ENCODE assay signal across 15 cellular contexts in genomic region chr1:36872858-36873257, GRCh38.
DNase-seq lines count a peak whose midpoint lies in the region; ATAC-seq and TF ChIP-seq lines count a peak whose summit lies in the region.
"Had no signal": no experiment of that assay in that cellular context is flagged by ENCODE, and none has a peak within 500 bp of the region (broad histone marks: within the 10 kb centered on the region; RNA-seq: fewer than 3 reads in every experiment).

No MANE protein-coding gene starts in this region.

- DNase-seq in cardiac septum (ENCODE audit: low spot score), result peak; percentile 10
- no peak for DNase-seq in heart left ventricle
- peak; percentile 24 for DNase-seq in endodermal cell
- peak; percentile 30 for DNase-seq in osteocyte (ENCODE audit: extremely low spot score, unreplicated experiment)
- DNase-seq in type B pancreatic cell (ENCODE audit: extremely low spot score, unreplicated experiment), result peak; percentile 27
- no peak for DNase-seq in CD8-positive, alpha-beta memory T cell
- DNase-seq in NCI-H510A treated with DMSO at 0.1 percent for 48 hours (lab: John Stamatoyannopoulos, UW), result no peak
- DNase-seq: 8988T, AML-193, Calu3, DMS 273 treated with DMSO at 0.1 percent for 48 hours, H7 had no signal

- H3K4me1 Mint-ChIP-seq in endodermal cell (peaks cover 12% of the 10 kb centered on the region), osteocyte (ENCODE audit: unreplicated experiment) (no peaks in the 10 kb centered on the region), type B pancreatic cell (ENCODE audit: unreplicated experiment) (no peaks in the 10 kb centered on the region)
- no peaks in the 10 kb centered on the region for H3K4me1 Mint-ChIP-seq in CD8-positive, alpha-beta memory T cell

- H3K36me3 ChIP-seq in heart left ventricle, result no peaks in the 10 kb centered on the region
- H3K36me3 ChIP-seq in endodermal cell (ENCODE audit: control insufficient read depth, insufficient read depth, low read length), result no peaks in the 10 kb centered on the region
- H3K36me3 ChIP-seq in CD8-positive, alpha-beta memory T cell (ENCODE audit: insufficient read depth, low read length), result no peaks in the 10 kb centered on the region
- H3K36me3 ChIP-seq: BLaER1 had no signal

- no peaks in the 10 kb centered on the region for H3K9me3 ChIP-seq in heart left ventricle
- no peaks in the 10 kb centered on the region for H3K9me3 ChIP-seq in endodermal cell (ENCODE audit: control insufficient read depth, low read length)
- H3K9me3 ChIP-seq in CD8-positive, alpha-beta memory T cell (ENCODE audit: low read length), result no peaks in the 10 kb centered on the region
- H3K9me3 ChIP-seq: BLaER1 had no signal

- WGBS in heart left ventricle, 4 donors, result 62 to 69% (median 63%) methylated on average over 3 of the region's 3 CpGs
- WGBS in endodermal cell (ENCODE audit: insufficient coverage in 1 of 2, insufficient read length in 1 of 2), 2 experiments, result 40 to 90% methylated on average over 1 to 3 of the region's 3 CpGs

- no peak overlapping the region for H3K27ac ChIP-seq in heart left ventricle
- H3K27ac ChIP-seq in endodermal cell (ENCODE audit: low read depth, low read length), result no peak overlapping the region
- no peak overlapping the region for H3K27ac ChIP-seq in CD8-positive, alpha-beta memory T cell (ENCODE audit: low read depth, low read length)
- H3K27ac ChIP-seq: BLaER1 had no signal

- H3K27ac Mint-ChIP-seq in endodermal cell (no peak overlapping the region), osteocyte (ENCODE audit: unreplicated experiment) (no peak overlapping the region), type B pancreatic cell (no peak overlapping the region)
- H3K27ac Mint-ChIP-seq in CD8-positive, alpha-beta memory T cell, result no peak overlapping the region
- H3K27ac Mint-ChIP-seq: GM23338 had no signal

- no peak for ATAC-seq in heart left ventricle
- ATAC-seq in GM18858 (IDR thresholded peaks at IDR 0.05; ENCODE audit: unreplicated experiment), result no peak
- ATAC-seq: GM23338 had no signal

- H3K27me3 ChIP-seq in heart left ventricle, result peaks cover 0 to 20% (median 0%) of the 10 kb centered on the region in 9 donors
- H3K27me3 ChIP-seq in endodermal cell (ENCODE audit: control insufficient read depth, insufficient read depth, low read length, poor library complexity, severe bottlenecking), result no peaks in the 10 kb centered on the region
- no peaks in the 10 kb centered on the region for H3K27me3 ChIP-seq in CD8-positive, alpha-beta memory T cell (ENCODE audit: insufficient read depth, low read length, poor library complexity, severe bottlenecking)
- H3K27me3 ChIP-seq: BLaER1 had no signal

- H3K4me3 Mint-ChIP-seq in endodermal cell (no peak overlapping the region), osteocyte (ENCODE audit: unreplicated experiment) (no peak overlapping the region), type B pancreatic cell (no peak overlapping the region)
- no peak overlapping the region for H3K4me3 Mint-ChIP-seq in CD8-positive, alpha-beta memory T cell
- H3K4me3 Mint-ChIP-seq: GM23338 had no signal

- no peaks in the 10 kb centered on the region for H3K36me3 Mint-ChIP-seq in endodermal cell (ENCODE audit: low read depth)
- H3K36me3 Mint-ChIP-seq in osteocyte (ENCODE audit: unreplicated experiment), result no peaks in the 10 kb centered on the region
- no peaks in the 10 kb centered on the region for H3K36me3 Mint-ChIP-seq in type B pancreatic cell
- no peaks in the 10 kb centered on the region for H3K36me3 Mint-ChIP-seq in CD8-positive, alpha-beta memory T cell

- H3K4me1 ChIP-seq in heart left ventricle, result no peaks in the 10 kb centered on the region
- no peaks in the 10 kb centered on the region for H3K4me1 ChIP-seq in endodermal cell (ENCODE audit: control insufficient read depth, insufficient read depth, low read length)
- H3K4me1 ChIP-seq in CD8-positive, alpha-beta memory T cell (ENCODE audit: insufficient read depth, low read length), result no peaks in the 10 kb centered on the region

- TF ChIP-seq POLR2A in heart left ventricle (IDR thresholded peaks at IDR 0.05), result no peak

- POLR2A ChIA-PET in CD8-positive, alpha-beta memory T cell (lab: Charles Lee), result no interaction called here

- H3K9ac ChIP-seq in endodermal cell (ENCODE audit: extremely low read depth, low read length, poor library complexity, severe bottlenecking), result no peak overlapping the region
- H3K9ac ChIP-seq: BLaER1 had no signal

- H3K27me3 Mint-ChIP-seq in endodermal cell (ENCODE audit: insufficient read depth), result peaks cover 4% of the 10 kb centered on the region
- H3K27me3 Mint-ChIP-seq in osteocyte (ENCODE audit: unreplicated experiment), result no peaks in the 10 kb centered on the region
- peaks cover 20% of the 10 kb centered on the region for H3K27me3 Mint-ChIP-seq in type B pancreatic cell
- peaks cover 2 to 20% of the 10 kb centered on the region in 2 donors for H3K27me3 Mint-ChIP-seq in CD8-positive, alpha-beta memory T cell

- intact Hi-C loops in cardiac septum (cut with DNase I), result no loop called here
- intact Hi-C loops in heart left ventricle (cut with DNase I), result no loop called here

- H3K9me3 Mint-ChIP-seq in endodermal cell (no peaks in the 10 kb centered on the region), osteocyte (ENCODE audit: unreplicated experiment) (no peaks in the 10 kb centered on the region), type B pancreatic cell (no peaks in the 10 kb centered on the region)
- no peaks in the 10 kb centered on the region for H3K9me3 Mint-ChIP-seq in CD8-positive, alpha-beta memory T cell
- H3K9me3 Mint-ChIP-seq: GM23338 had no signal

- TF ChIP-seq CTCF in heart left ventricle (IDR thresholded peaks at IDR 0.05) (no peak), endodermal cell (conservative IDR thresholded peaks at IDR 0.05) (no peak), osteocyte (IDR thresholded peaks at IDR 0.05) (no peak), type B pancreatic cell (conservative IDR thresholded peaks at IDR 0.05) (no peak)

- H3K4me3 ChIP-seq in heart left ventricle (no peak overlapping the region), endodermal cell (ENCODE audit: low read length) (no peak overlapping the region)
- H3K4me3 ChIP-seq in CD8-positive, alpha-beta memory T cell (ENCODE audit: low read length), result no peak overlapping the region
- H3K4me3 ChIP-seq: BLaER1, GM23338 had no signal

- CTCF ChIA-PET in CD8-positive, alpha-beta memory T cell (lab: Charles Lee), result no interaction called here

Comparison
In these comparisons a context has a peak if more than half of its experiments do, and no peak if none do; other contexts are left out.
1. DNase-seq: peak in cardiac septum (single experiment), endodermal cell (single experiment), osteocyte (single experiment) and type B pancreatic cell (single experiment); none in heart left ventricle (0 of 5), CD8-positive, alpha-beta memory T cell (0 of 5) and NCI-H510A treated with DMSO at 0.1 percent for 48 hours (single experiment).